ENCODE assay signal across 9 cellular contexts in genomic region chr9:83583151-83584014, GRCh38. TPM values are rescaled to one million over a fixed set of nuclear protein-coding genes. Genes with fewer than 3 reads are reported as not detected.
A peak's percentile ranks its signal among the peaks of the same experiment; 100 is the strongest.
DNase-seq lines count a peak whose midpoint lies in the region; ATAC-seq and TF ChIP-seq lines count a peak whose summit lies in the region.
"Had no signal": no experiment of that assay in that cellular context is flagged by ENCODE, and none has a peak within 500 bp of the region (broad histone marks: within the 10 kb centered on the region; RNA-seq: fewer than 3 reads in every experiment).

No MANE protein-coding gene starts in this region.

- H3K9me3 ChIP-seq in MM.1S (replicated peaks; ENCODE audit: insufficient read depth, low read length): no peaks in the 10 kb centered on the region

- H3K4me3 Mint-ChIP-seq in WTC11 (no peak overlapping the region), osteocyte (ENCODE audit: unreplicated experiment) (no peak overlapping the region)
- H3K4me3 Mint-ChIP-seq: CD8-positive, alpha-beta memory T cell had no signal

- TF ChIP-seq CTCF in MM.1S (IDR thresholded peaks at IDR 0.05; ENCODE audit: low read length): peak; percentile 62
- peak; percentile 52 for TF ChIP-seq CTCF in WTC11 (IDR thresholded peaks at IDR 0.05)
- TF ChIP-seq CTCF in osteocyte (IDR thresholded peaks at IDR 0.05): peak; percentile 79

- peaks cover 40% of the 10 kb centered on the region for H3K9me3 Mint-ChIP-seq in WTC11
- H3K9me3 Mint-ChIP-seq in osteocyte (ENCODE audit: unreplicated experiment): peaks cover 12% of the 10 kb centered on the region

- no peak overlapping the region for H3K9ac ChIP-seq in MM.1S (ENCODE audit: low read length)

- CTCF ChIA-PET in WTC11 (lab: Charles Lee): interaction anchor here (1.3 kb wide), 1 partner anchor 35 kb away, joined by 3 read pairs; no protein-coding TSS in a partner anchor

- H3K4me2 ChIP-seq in MM.1S (ENCODE audit: low read depth, low read length): no peak overlapping the region

- H3K27ac ChIP-seq in MM.1S (ENCODE audit: low read length): no peak overlapping the region

- no peaks in the 10 kb centered on the region for H3K4me1 ChIP-seq in MM.1S (ENCODE audit: low read length)

- H4K20me1 ChIP-seq in MM.1S (ENCODE audit: insufficient read depth, low read length): no peaks in the 10 kb centered on the region

- no peaks in the 10 kb centered on the region for H3K9me2 ChIP-seq in MM.1S (replicated peaks; ENCODE audit: insufficient read depth, low read length)

- POLR2A ChIA-PET in WTC11 (lab: Charles Lee): no interaction called here

- no peaks in the 10 kb centered on the region for H3K79me2 ChIP-seq in MM.1S (ENCODE audit: low read length)

- H3K4me3 ChIP-seq in MM.1S (ENCODE audit: low read length): no peak overlapping the region

- no peaks in the 10 kb centered on the region for H3F3A ChIP-seq in MM.1S (ENCODE audit: insufficient read depth, low read length)

- no peaks in the 10 kb centered on the region for H3K27me3 Mint-ChIP-seq in WTC11 (ENCODE audit: low read depth)
- H3K27me3 Mint-ChIP-seq in osteocyte (ENCODE audit: unreplicated experiment): no peaks in the 10 kb centered on the region
- H3K27me3 Mint-ChIP-seq: CD8-positive, alpha-beta memory T cell had no signal

- H3K27ac Mint-ChIP-seq in WTC11 (no peak overlapping the region), osteocyte (ENCODE audit: unreplicated experiment) (no peak overlapping the region)

- H3K36me3 Mint-ChIP-seq in WTC11 (peaks cover 7% of the 10 kb centered on the region; the same call in 1 of the 2 replicates), osteocyte (ENCODE audit: unreplicated experiment) (peaks cover 6% of the 10 kb centered on the region)

- peaks cover 13% of the 10 kb centered on the region for H3K4me1 Mint-ChIP-seq in WTC11
- H3K4me1 Mint-ChIP-seq in osteocyte (ENCODE audit: unreplicated experiment): peaks cover 6% of the 10 kb centered on the region
- H3K4me1 Mint-ChIP-seq: CD8-positive, alpha-beta memory T cell had no signal

- H2AFZ ChIP-seq in MM.1S (ENCODE audit: low read length): no peak overlapping the region

- peak; percentile 50 for ATAC-seq in GM21447 (IDR thresholded peaks at IDR 0.05; ENCODE audit: unreplicated experiment)
- ATAC-seq in WTC11: peak; percentile 97
- ATAC-seq in HG03025 (IDR thresholded peaks at IDR 0.05; ENCODE audit: low FRiP score, unreplicated experiment): no peak

- peak; percentile 54 for DNase-seq in NCI-H1436 (lab: John Stamatoyannopoulos, UW)
- no peak for DNase-seq in NCI-H1436 treated with DMSO at 0.1 percent for 48 hours (lab: John Stamatoyannopoulos, UW)
- DNase-seq in MM.1S: peak; percentile 35
- DNase-seq in WTC11 (ENCODE audit: low spot score): peak; percentile 76
- peak; percentile 35 for DNase-seq in fibroblast of the conjunctiva (ENCODE audit: low read depth)
- DNase-seq in osteocyte (ENCODE audit: extremely low spot score, unreplicated experiment): no peak

- no peaks in the 10 kb centered on the region for H3K36me3 ChIP-seq in MM.1S (replicated peaks; ENCODE audit: insufficient read depth, low read length)

- H3K27me3 ChIP-seq in MM.1S (replicated peaks; ENCODE audit: insufficient read depth, low read length): no peaks in the 10 kb centered on the region

TF ChIP-seq in WTC11, 78 proteins besides CTCF, POLR2A, EP300 and RAD21:
- TF ChIP-seq SOX15 (CRISPR knock-in tag; IDR thresholded peaks at IDR 0.05): no peak
- peak; percentile 67; the same call in 1 of the 2 replicates for TF ChIP-seq TEAD4 (CRISPR knock-in tag; IDR thresholded peaks at IDR 0.05)
- TF ChIP-seq ZNF317 (CRISPR knock-in tag; IDR thresholded peaks at IDR 0.05; ENCODE audit: borderline replicate concordance, low read depth): no peak
- TF ChIP-seq FOXJ3 (CRISPR knock-in tag; IDR thresholded peaks at IDR 0.05; ENCODE audit: borderline replicate concordance): no peak
- TF ChIP-seq ATF3 (CRISPR knock-in tag; conservative IDR thresholded peaks at IDR 0.05): no peak
- TF ChIP-seq SMAD3 (CRISPR knock-in tag; IDR thresholded peaks at IDR 0.05; ENCODE audit: borderline replicate concordance): no peak
- TF ChIP-seq TEAD1 (CRISPR knock-in tag; IDR thresholded peaks at IDR 0.05): peak; percentile 93; the same call in 1 of the 2 replicates
- no peak for TF ChIP-seq JUN (CRISPR knock-in tag; IDR thresholded peaks at IDR 0.05)
- TF ChIP-seq ZNF396 (CRISPR knock-in tag; IDR thresholded peaks at IDR 0.05; ENCODE audit: borderline replicate concordance): no peak
- 0 out of 2 replicates have a peak, but pooled peaks have one; percentile 23 for TF ChIP-seq GTF2I (CRISPR knock-in tag; conservative IDR thresholded peaks at IDR 0.05)
- no peak for TF ChIP-seq MAX (CRISPR knock-in tag; IDR thresholded peaks at IDR 0.05)
- no peak for TF ChIP-seq CREM (CRISPR knock-in tag; IDR thresholded peaks at IDR 0.05)
- peak; percentile 93 for TF ChIP-seq ZNF121 (CRISPR knock-in tag; IDR thresholded peaks at IDR 0.05)
- TF ChIP-seq ZSCAN18 (CRISPR knock-in tag; IDR thresholded peaks at IDR 0.05): no peak
- TF ChIP-seq ARID4B (CRISPR knock-in tag; IDR thresholded peaks at IDR 0.05; ENCODE audit: borderline replicate concordance): no peak
- TF ChIP-seq E2F5 (CRISPR knock-in tag; IDR thresholded peaks at IDR 0.05): no peak
- no peak for TF ChIP-seq ESRRA (CRISPR knock-in tag; IDR thresholded peaks at IDR 0.05; ENCODE audit: borderline replicate concordance)
- TF ChIP-seq FOXK1 (CRISPR knock-in tag; IDR thresholded peaks at IDR 0.05): no peak
- TF ChIP-seq FOXP1 (CRISPR knock-in tag; IDR thresholded peaks at IDR 0.05; ENCODE audit: borderline replicate concordance): no peak
TF ChIP-seq in WTC11: peak in this region for 4.

RNA-seq across cellular contexts. Expression of gene IDNK, which starts 39.6 kb away (rescaled TPM):
- total RNA-seq in WTC11 (2021) (0.50 to 0.78 TPM (median 0.69 TPM) in 3 replicates), osteocyte (4.3 and 5.7 TPM in 2 replicates)

RNA-seq across cellular contexts. Expression of gene FRMD3, which starts 45.2 kb away (rescaled TPM):
- 0.89 to 1.4 TPM (median 1.0 TPM) in 3 replicates for total RNA-seq in WTC11 (2021)
- 0.29 and 0.35 TPM in 2 replicates for total RNA-seq in osteocyte

Comparison
In these comparisons a context has a peak if more than half of its experiments do, and no peak if none do; other contexts are left out.
1. DNase-seq: peak in NCI-H1436 (single experiment), MM.1S (single experiment), WTC11 (single experiment) and fibroblast of the conjunctiva (single experiment); none in NCI-H1436 treated with DMSO at 0.1 percent for 48 hours (single experiment) and osteocyte (single experiment).
2. Peak in every context shown above with its lines, with median percentiles within 50 percentile points of each other: CTCF ChIP-seq.